8 cellular contexts compared by ENCODE assay signal in the genomic region with DNA sequence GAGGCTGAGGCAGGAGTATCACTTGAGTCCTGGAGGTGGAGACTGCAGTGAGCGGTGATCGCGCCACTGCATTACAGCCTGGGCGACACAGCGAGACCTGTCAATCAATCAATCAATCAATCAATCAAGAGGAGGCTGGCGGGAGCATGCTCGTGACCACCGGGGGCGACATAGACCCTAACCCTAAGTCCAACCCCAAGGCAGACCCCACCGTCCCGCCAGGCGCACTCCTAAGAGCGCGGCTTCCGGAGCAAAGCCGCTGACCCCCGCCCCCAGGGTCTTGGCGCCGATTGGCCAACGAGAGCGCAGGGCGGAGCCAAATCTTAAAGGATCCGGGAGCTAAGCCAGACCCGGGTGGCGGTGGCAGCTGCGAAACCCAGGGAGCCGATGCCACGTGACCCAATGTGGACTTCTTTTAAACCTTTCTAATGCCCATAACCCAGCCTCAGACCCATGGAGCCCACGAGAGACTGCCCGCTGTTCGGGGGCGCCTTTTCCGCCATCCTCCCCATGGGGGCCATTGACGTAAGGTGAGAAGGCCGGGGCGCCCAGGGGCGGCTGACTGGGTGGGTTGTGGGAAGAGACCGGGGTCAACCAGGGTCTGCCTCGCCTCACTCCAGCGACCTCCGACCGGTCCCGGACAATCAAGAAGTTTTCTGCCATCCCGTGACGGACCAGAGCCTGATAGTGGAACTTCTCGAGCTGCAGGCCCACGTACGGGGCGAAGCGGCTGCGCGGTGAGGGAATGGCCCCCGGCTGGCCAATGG. TPM values are rescaled to one million over a fixed set of nuclear protein-coding genes. Genes with fewer than 3 reads are reported as not detected.
DNase-seq lines count a peak whose midpoint lies in the region; ATAC-seq, FAIRE-seq and TF ChIP-seq lines count a peak whose summit lies in the region.

TSS of gene RANGRF (plus strand) at position 335 of the 767 bp plus-strand sequence. CDS start at position 454, 119 bp downstream.

- H3K4me3 ChIP-seq in A673 (ENCODE audit: low read depth, low read length, poor library complexity, severe bottlenecking) (peak within 1 kb of the TSS; percentile 62), kidney (ENCODE audit: low read length in 2 of 2) (peak within 1 kb of the TSS; percentile 96)

- peak; percentile 77 for TF ChIP-seq POLR2A in GM18526 (IDR thresholded peaks at IDR 0.05; ENCODE audit: extremely low read depth, insufficient read length)

- ATAC-seq in HG03108 (IDR thresholded peaks at IDR 0.05; ENCODE audit: unreplicated experiment), result peak; percentile 76

- no TSS peak for BruUV-seq in A673 (replicated peaks; lab: Mats Ljungman, UMichigan)

- no peak for FAIRE-seq in kidney (lab: Jason Lieb, UNC)

- intact Hi-C loops in A673 (cut with micrococcal nuclease; ENCODE audit: unreplicated experiment) (no loop called here), kidney (cut with DNase I) (no loop called here)

- DNase-seq in A673 (ENCODE audit: low spot score), result peak; percentile 91
- peak; percentile 49 for DNase-seq in NCI-H226
- DNase-seq in activated CD4-positive, CD25-positive, alpha-beta regulatory T cell treated with anti-CD3 and anti-CD28 coated beads, Interleukin-2, amount 50 U/mL, for 72 hours, result peak; percentile 87
- peak; percentile 87 for DNase-seq in cerebellar cortex (ENCODE audit: low spot score)
- peak; percentile 96 for DNase-seq in kidney
- peak; percentile 67 to 70 for DNase-seq in stimulated activated CD4-positive, alpha-beta T cell treated with anti-CD3 and anti-CD28 coated beads, Interleukin-15, amount 100 ng/mL, for 1 hour (ENCODE audit: low read depth in 1 of 2, low spot score in 1 of 2)

- no peak for TF ChIP-seq CTCF in A673 (conservative IDR thresholded peaks at IDR 0.05; ENCODE audit: low read depth, low read length)
- no peak for TF ChIP-seq CTCF in kidney (IDR thresholded peaks at IDR 0.05; ENCODE audit: borderline replicate concordance, extremely low read depth, insufficient read depth)

- H3K27ac ChIP-seq in A673 (ENCODE audit: low read depth, low read length, poor library complexity, severe bottlenecking) (peak within 1 kb of the TSS; percentile 80), kidney (ENCODE audit: low read depth in 2 of 2, low read length in 2 of 2) (peak within 1 kb of the TSS; percentile 94 to 95)

- H3K9me3 ChIP-seq in A673 (ENCODE audit: low read depth, low read length, poor library complexity, severe bottlenecking), result no peaks in the 10 kb centered on the region
- no peaks in the 10 kb centered on the region for H3K9me3 ChIP-seq in kidney (ENCODE audit: control insufficient read depth in 1 of 2, low read length in 2 of 2)

- CTCF ChIA-PET in A673 (lab: Charles Lee), result no interaction called here

- H3K4me1 ChIP-seq in A673 (ENCODE audit: insufficient read depth, low read length, poor library complexity, severe bottlenecking) (peaks cover 11% of the 10 kb centered on the region), kidney (ENCODE audit: control insufficient read depth in 1 of 2, insufficient read depth in 1 of 2, low read depth in 1 of 2, low read length in 2 of 2) (peaks cover 15 to 17% of the 10 kb centered on the region in 2 donors)

- H3K36me3 ChIP-seq in A673 (ENCODE audit: insufficient read depth, low read length, poor library complexity, severe bottlenecking), result no peaks in the 10 kb centered on the region
- no peaks in the 10 kb centered on the region for H3K36me3 ChIP-seq in kidney (ENCODE audit: control insufficient read depth in 1 of 2, insufficient read depth in 2 of 2, low read length in 2 of 2)

- H3K27me3 ChIP-seq in A673 (replicated peaks; ENCODE audit: insufficient read depth, low read depth, low read length, poor library complexity), result no peaks in the 10 kb centered on the region

- POLR2A ChIA-PET in A673 (lab: Charles Lee; ENCODE audit: low non-redundant PET), result interaction anchor here (0.5 kb wide), 1 partner anchor 13 kb away, joined by 14 read pairs; no protein-coding TSS in a partner anchor

- H3K9ac ChIP-seq in kidney (ENCODE audit: low read length in 2 of 2), result peak within 1 kb of the TSS; percentile 57 to 96

RNA-seq across cellular contexts. Expression of gene RANGRF, which starts in this region (rescaled TPM):
- 26.8 and 33.6 TPM in 2 replicates for total RNA-seq in A673 (2021)
- 20.1 TPM for total RNA-seq in kidney
- polyA plus RNA-seq in kidney (ENCODE audit: insufficient read depth, low read depth, low replicate concordance), result 91.8 TPM

Comparison
In these comparisons a context has a peak if more than half of its experiments do, and no peak if none do; other contexts are left out.
1. Peak in every context shown above with its lines: DNase-seq, ATAC-seq, H3K4me3 ChIP-seq and H3K27ac ChIP-seq.